ENCODE assay signal across 1 cellular context in genomic region chr2:234682492-234683228, GRCh38.
TF ChIP-seq lines count a peak whose summit lies in the region.

No MANE protein-coding gene starts in this region.

TF ChIP-seq in SK-N-SH, 30 proteins besides CTCF, POLR2A, EP300 and RAD21 (continued from another document):
- TF ChIP-seq FOSL2 (IDR thresholded peaks at IDR 0.05; ENCODE audit: borderline replicate concordance, low read depth) (peak; percentile 63; the same call in 1 of the 2 replicates), YY1 (IDR thresholded peaks at IDR 0.05; ENCODE audit: low read depth) (0 out of 2 replicates have a peak, but pooled peaks have one; percentile 24), SIN3A (IDR thresholded peaks at IDR 0.05; ENCODE audit: borderline replicate concordance, low read depth, low read length) (no peak), ELF1 (IDR thresholded peaks at IDR 0.05) (no peak), CHD2 (IDR thresholded peaks at IDR 0.05; ENCODE audit: low read length, partially characterized antibody) (no peak), FOXJ3 (CRISPR knock-in tag; IDR thresholded peaks at IDR 0.05) (no peak), USF2 (IDR thresholded peaks at IDR 0.05; ENCODE audit: borderline replicate concordance, low read depth, low read length) (no peak), PBX3 (IDR thresholded peaks at IDR 0.05) (peak; percentile 62; the same call in 1 of the 2 replicates), MAX (IDR thresholded peaks at IDR 0.05; ENCODE audit: low read depth) (no peak), TCF12 (IDR thresholded peaks at IDR 0.05) (peak; percentile 77), JUND (IDR thresholded peaks at IDR 0.05) (peak; percentile 63), POLR2AphosphoS5 (IDR thresholded peaks at IDR 0.05; ENCODE audit: low read depth, low read length) (no peak), MXI1 (IDR thresholded peaks at IDR 0.05; ENCODE audit: low read depth, low read length) (no peak), NFIC (IDR thresholded peaks at IDR 0.05; ENCODE audit: borderline replicate concordance) (peak; percentile 66)
